25 cellular contexts compared by ENCODE assay signal in genomic region chr6:33894438-33894837, GRCh38.
DNase-seq lines count a peak whose midpoint lies in the region; ATAC-seq, FAIRE-seq and TF ChIP-seq lines count a peak whose summit lies in the region.
"Had no signal": no experiment of that assay in that cellular context is flagged by ENCODE, and none has a peak within 500 bp of the region (broad histone marks: within the 10 kb centered on the region; RNA-seq: fewer than 3 reads in every experiment).

No MANE protein-coding gene starts in this region.

- DNase-seq in AG08396 (ENCODE audit: low spot score): peak; percentile 38
- DNase-seq in GM04504 (ENCODE audit: low read depth): peak; percentile 28
- DNase-seq in astrocyte (ENCODE audit: low read depth): peak; percentile 33
- DNase-seq in left cardiac atrium: no peak
- DNase-seq in DMS 273 treated with DMSO at 0.1 percent for 48 hours (lab: John Stamatoyannopoulos, UW): no peak
- DNase-seq in coronary artery (ENCODE audit: low spot score): no peak
- no peak for DNase-seq in stimulated activated CD4-positive, alpha-beta T cell treated with anti-CD3 and anti-CD28 coated beads, Interleukin-4, amount 100 ng/mL, for 4 hours
- DNase-seq: AML-193, brain microvascular endothelial cell, dermis blood vessel endothelial cell, DND-41, H9, left colon, NCI-H1930, NCI-H510A treated with DMSO at 0.1 percent for 48 hours, posterior cingulate gyrus, sigmoid colon, T1000 had no signal

- no peaks in the 10 kb centered on the region for H3K9me3 ChIP-seq in astrocyte (ENCODE audit: insufficient read depth, low read depth, low read length)
- H3K9me3 ChIP-seq: sigmoid colon, thoracic aorta had no signal

- ATAC-seq in left cardiac atrium: peak; percentile 75 to 82
- no peak for ATAC-seq in HG03571 (IDR thresholded peaks at IDR 0.05; ENCODE audit: unreplicated experiment)
- ATAC-seq: left colon; natural killer cell treated with Interleukin-12 subunit alpha and Interleukin-12 subunit beta and Interleukin-15 and Interleukin-18, amount 100 ng/mL, for 72 hours; stimulated activated effector memory CD8-positive, alpha-beta T cell treated with anti-CD3 and anti-CD28 coated beads, Interleukin-12 subunit alpha, Interleukin-12 subunit beta, amount 100 ng/mL, for 72 hours had no signal

- no peak overlapping the region for H3K4me3 Mint-ChIP-seq in astrocyte (ENCODE audit: unreplicated experiment)
- H3K4me3 Mint-ChIP-seq: activated naive CD4-positive, alpha-beta T cell treated with anti-CD3 and anti-CD28 coated beads, Interleukin-2, amount 50 U/mL, for 24 hours; H9; mesothelial cell of epicardium; natural killer cell treated with Interleukin-12 subunit alpha and Interleukin-12 subunit beta and Interleukin-15 and Interleukin-18, amount 100 ng/mL, for 72 hours; stimulated activated effector memory CD8-positive, alpha-beta T cell treated with anti-CD3 and anti-CD28 coated beads, Interleukin-12 subunit alpha, Interleukin-12 subunit beta, amount 100 ng/mL, for 72 hours had no signal

- H3K27ac Mint-ChIP-seq in astrocyte (ENCODE audit: unreplicated experiment): no peak overlapping the region
- H3K27ac Mint-ChIP-seq: activated naive CD4-positive, alpha-beta T cell treated with anti-CD3 and anti-CD28 coated beads, Interleukin-2, amount 50 U/mL, for 24 hours; H9; mesothelial cell of epicardium; stimulated activated effector memory CD8-positive, alpha-beta T cell treated with anti-CD3 and anti-CD28 coated beads, Interleukin-12 subunit alpha, Interleukin-12 subunit beta, amount 100 ng/mL, for 72 hours had no signal

- FAIRE-seq in astrocyte (lab: Jason Lieb, UNC): no peak

- H3K27me3 ChIP-seq in astrocyte (ENCODE audit: insufficient read depth, low read length): peaks cover 2% of the 10 kb centered on the region
- H3K27me3 ChIP-seq: sigmoid colon had no signal

- no peak overlapping the region for H3K9ac ChIP-seq in astrocyte (ENCODE audit: low read length)
- H3K9ac ChIP-seq: KMS-11 had no signal

- H3K36me3 ChIP-seq in astrocyte (ENCODE audit: insufficient read depth, low read length): no peaks in the 10 kb centered on the region
- H3K36me3 ChIP-seq: brain microvascular endothelial cell, sigmoid colon, thoracic aorta had no signal

- TF ChIP-seq CTCF in astrocyte (IDR thresholded peaks at IDR 0.05; ENCODE audit: insufficient read depth, low read depth, low read length): no peak
- no peak for TF ChIP-seq CTCF in coronary artery (IDR thresholded peaks at IDR 0.05)

- H3K4me3 ChIP-seq in astrocyte (ENCODE audit: insufficient read depth, low read depth, low read length) (no peak overlapping the region), coronary artery (no peak overlapping the region)
- H3K4me3 ChIP-seq: sigmoid colon, thoracic aorta had no signal

- H3K36me3 Mint-ChIP-seq in astrocyte (ENCODE audit: low read depth, unreplicated experiment): peaks cover 9% of the 10 kb centered on the region
- H3K36me3 Mint-ChIP-seq: activated naive CD4-positive, alpha-beta T cell treated with anti-CD3 and anti-CD28 coated beads, Interleukin-2, amount 50 U/mL, for 24 hours; mesothelial cell of epicardium; natural killer cell treated with Interleukin-12 subunit alpha and Interleukin-12 subunit beta and Interleukin-15 and Interleukin-18, amount 100 ng/mL, for 72 hours; stimulated activated effector memory CD8-positive, alpha-beta T cell treated with anti-CD3 and anti-CD28 coated beads, Interleukin-12 subunit alpha, Interleukin-12 subunit beta, amount 100 ng/mL, for 72 hours had no signal

- peaks cover 4% of the 10 kb centered on the region for H3K4me1 Mint-ChIP-seq in astrocyte (ENCODE audit: low read depth, unreplicated experiment)

- peaks cover 2% of the 10 kb centered on the region for H3K9me3 Mint-ChIP-seq in astrocyte (ENCODE audit: unreplicated experiment)
- H3K9me3 Mint-ChIP-seq: activated naive CD4-positive, alpha-beta T cell treated with anti-CD3 and anti-CD28 coated beads, Interleukin-2, amount 50 U/mL, for 24 hours; H9; mesothelial cell of epicardium; natural killer cell treated with Interleukin-12 subunit alpha and Interleukin-12 subunit beta and Interleukin-15 and Interleukin-18, amount 100 ng/mL, for 72 hours; stimulated activated effector memory CD8-positive, alpha-beta T cell treated with anti-CD3 and anti-CD28 coated beads, Interleukin-12 subunit alpha, Interleukin-12 subunit beta, amount 100 ng/mL, for 72 hours had no signal

- H2AFZ ChIP-seq in astrocyte (ENCODE audit: low read depth, low read length): no peak overlapping the region

- H3K27me3 Mint-ChIP-seq in astrocyte (ENCODE audit: low read depth, unreplicated experiment): peaks cover 60% of the 10 kb centered on the region
- H3K27me3 Mint-ChIP-seq: activated naive CD4-positive, alpha-beta T cell treated with anti-CD3 and anti-CD28 coated beads, Interleukin-2, amount 50 U/mL, for 24 hours had no signal

- intact Hi-C loops in left cardiac atrium (cut with DNase I): no loop called here

- no peaks in the 10 kb centered on the region for H4K20me1 ChIP-seq in astrocyte (ENCODE audit: insufficient read depth, low read length)

- H3K79me2 ChIP-seq in astrocyte (ENCODE audit: insufficient read depth, low read length): no peaks in the 10 kb centered on the region

- H3K4me1 ChIP-seq in astrocyte (ENCODE audit: insufficient read depth, low read length): no peaks in the 10 kb centered on the region

- H3K27ac ChIP-seq in astrocyte (ENCODE audit: low read depth, low read length): no peak overlapping the region
- H3K27ac ChIP-seq in coronary artery: peak overlapping the region in 1 of 2 donors; percentile 80
- H3K27ac ChIP-seq: brain microvascular endothelial cell, KMS-11, sigmoid colon, thoracic aorta had no signal

- H3K4me2 ChIP-seq in astrocyte (ENCODE audit: low read length): no peak overlapping the region
- H3K4me2 ChIP-seq: KMS-11 had no signal

Comparison
In these comparisons a context has a peak if more than half of its experiments do, and no peak if none do; other contexts are left out.
1. DNase-seq: peak in AG08396 (single experiment), GM04504 (single experiment) and astrocyte (single experiment); none in left cardiac atrium (single experiment), DMS 273 treated with DMSO at 0.1 percent for 48 hours (single experiment), coronary artery (single experiment) and stimulated activated CD4-positive, alpha-beta T cell treated with anti-CD3 and anti-CD28 coated beads, Interleukin-4, amount 100 ng/mL, for 4 hours (0 of 2).